Comparison of ENCODE assay signal across 8 cellular contexts in genomic region chr14:47917344-47917954, GRCh38.
DNase-seq lines count a peak whose midpoint lies in the region; ATAC-seq and TF ChIP-seq lines count a peak whose summit lies in the region.

No MANE protein-coding gene starts in this region.

- H3K36me3 Mint-ChIP-seq in naive B cell = no peaks in the 10 kb centered on the region

- no peak for TF ChIP-seq POLR2A in breast epithelium (IDR thresholded peaks at IDR 0.05)

- H3K27ac ChIP-seq in breast epithelium = no peak overlapping the region

- peaks cover 4 to 5% (median 5%) of the 10 kb centered on the region in 3 donors for H3K4me1 Mint-ChIP-seq in naive B cell

- H3K4me3 ChIP-seq in breast epithelium = no peak overlapping the region

- ATAC-seq in naive B cell (ENCODE audit: low read depth in 2 of 2) (peak in 1 of 2 donors; percentile 33), GM18861 (IDR thresholded peaks at IDR 0.05; ENCODE audit: unreplicated experiment) (no peak), HG03097 (IDR thresholded peaks at IDR 0.05; ENCODE audit: low FRiP score, unreplicated experiment) (no peak), HG03342 (IDR thresholded peaks at IDR 0.05; ENCODE audit: unreplicated experiment) (no peak)

- H3K36me3 ChIP-seq in breast epithelium = no peaks in the 10 kb centered on the region

- peak in 2 of 3 donors; percentile 28 to 42 for TF ChIP-seq CTCF in breast epithelium (IDR thresholded peaks at IDR 0.05)

- DNase-seq in NCI-H146 (lab: John Stamatoyannopoulos, UW) (peak; percentile 14), NCI-H146 treated with DMSO at 0.1 percent for 48 hours (lab: John Stamatoyannopoulos, UW; ENCODE audit: unreplicated experiment) (no peak), NCI-H1105 treated with DMSO at 0.1 percent for 48 hours (lab: John Stamatoyannopoulos, UW) (peak; percentile 33), breast epithelium (ENCODE audit: low spot score in 2 of 2) (no peak), naive B cell (peak; percentile 16)

- no peaks in the 10 kb centered on the region for H3K27me3 ChIP-seq in breast epithelium

- H3K27me3 Mint-ChIP-seq in naive B cell = peaks cover 0 to 9% (median 5%) of the 10 kb centered on the region in 3 donors

- no peaks in the 10 kb centered on the region for H3K9me3 ChIP-seq in breast epithelium

- H3K9me3 Mint-ChIP-seq in naive B cell = peaks cover 0 to 2% (median 0%) of the 10 kb centered on the region in 7 donors

- intact Hi-C loops in breast epithelium (cut with DNase I; ENCODE audit: low total_unique reads) = no loop called here

- H3K4me3 Mint-ChIP-seq in naive B cell = no peak overlapping the region

- no peak overlapping the region for H3K27ac Mint-ChIP-seq in naive B cell

- no peaks in the 10 kb centered on the region for H3K4me1 ChIP-seq in breast epithelium

Comparison
In these comparisons a context has a peak if more than half of its experiments do, and no peak if none do; other contexts are left out.
1. DNase-seq: peak in NCI-H146 (single experiment), NCI-H1105 treated with DMSO at 0.1 percent for 48 hours (single experiment) and naive B cell (single experiment); none in NCI-H146 treated with DMSO at 0.1 percent for 48 hours (single experiment) and breast epithelium (0 of 2).